25 cellular contexts compared by ENCODE assay signal in the genomic region with DNA sequence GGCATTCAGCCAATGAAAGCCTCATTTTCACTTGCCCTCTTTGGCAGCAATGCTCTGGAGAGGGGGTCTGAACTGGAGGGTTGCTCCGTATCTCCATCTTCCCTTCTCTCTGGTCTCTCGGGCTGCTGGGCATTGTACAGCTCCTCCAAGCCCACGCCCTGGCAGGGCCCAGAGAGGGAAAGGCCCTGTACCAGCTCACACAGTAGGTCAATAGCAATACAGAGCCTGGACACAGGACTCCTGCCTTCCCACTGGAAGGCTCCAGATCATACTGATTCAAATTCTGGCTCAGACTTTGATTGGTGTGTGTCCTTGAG. TPM values are rescaled to one million over a fixed set of nuclear protein-coding genes. Genes with fewer than 3 reads are reported as not detected.
A peak's percentile ranks its signal among the peaks of the same experiment; 100 is the strongest.
DNase-seq lines count a peak whose midpoint lies in the region; ATAC-seq and TF ChIP-seq lines count a peak whose summit lies in the region.
"Had no signal": no experiment of that assay in that cellular context is flagged by ENCODE, and none has a peak within 500 bp of the region (broad histone marks: within the 10 kb centered on the region; RNA-seq: fewer than 3 reads in every experiment).

No MANE protein-coding gene starts in this region.

- no peak overlapping the region for H4K91ac ChIP-seq in mesenchymal stem cell (ENCODE audit: low read length)

- 45 to 57% methylated on average over 3 of the region's 3 CpGs for WGBS in heart right ventricle, 2 donors
- 94% methylated on average over 3 of the region's 3 CpGs for WGBS in mesenchymal stem cell

- H2AFZ ChIP-seq in mesenchymal stem cell (ENCODE audit: low read depth, low read length), result no peak overlapping the region
- H2AFZ ChIP-seq: GM23338, PC-9 had no signal

- CTCF ChIA-PET in Panc1 (lab: Charles Lee), result interaction anchor here (1.4 kb wide), 1 partner anchor 10 kb away, joined by 3 read pairs; no protein-coding TSS in a partner anchor

- no peak overlapping the region for H4K8ac ChIP-seq in mesenchymal stem cell (ENCODE audit: low read length)

- intact Hi-C loops in heart right ventricle (cut with DNase I) (no loop called here), Right ventricle myocardium inferior (cut with DNase I) (no loop called here), Panc1 (cut with micrococcal nuclease; ENCODE audit: unreplicated experiment) (no loop called here)

- POLR2A ChIA-PET in Panc1 (lab: Charles Lee), result no interaction called here

- H3K4me1 ChIP-seq in heart right ventricle (peaks cover 0 to 55% (median 26%) of the 10 kb centered on the region in 9 donors), Panc1 (ENCODE audit: control insufficient read depth, insufficient read depth, low read length) (peaks cover 30% of the 10 kb centered on the region), mesenchymal stem cell (ENCODE audit: control insufficient read depth, insufficient read depth, low read depth, low read length) (peaks cover 22% of the 10 kb centered on the region), thoracic aorta (ENCODE audit: control insufficient read depth in 1 of 2, low read depth in 2 of 2) (peaks cover 35 to 80% of the 10 kb centered on the region in 2 donors)

- no peak for DNase-seq in heart right ventricle
- no peak for DNase-seq in Right ventricle myocardium inferior (ENCODE audit: missing footprints)
- no peak for DNase-seq in Panc1 (ENCODE audit: low read depth, low spot score)
- no peak for DNase-seq in mesenchymal stem cell
- DNase-seq in thoracic aorta (ENCODE audit: low spot score), result no peak
- DNase-seq in effector CD4-positive, alpha-beta T cell, result no peak
- DNase-seq: 8988T; AML-193; C1 segment of cervical spinal cord; CD8-positive, alpha-beta T cell; DND-41; HCEC 1CT; Karpas-422; MV-4-11; NCI-H1417; NCI-H187; NCI-H526 treated with DMSO at 0.1 percent for 48 hours; PC-9; SJCRH30 had no signal

- H3K36me3 ChIP-seq in heart right ventricle (peaks cover 0 to 1% (median 0%) of the 10 kb centered on the region in 9 donors), Panc1 (ENCODE audit: control insufficient read depth, insufficient read depth, low read length) (no peaks in the 10 kb centered on the region), mesenchymal stem cell (ENCODE audit: control insufficient read depth in 1 of 2, insufficient read depth in 2 of 2, low read depth in 1 of 2, low read length in 2 of 2) (peaks cover 0 to 6% of the 10 kb centered on the region in 2 experiments), thoracic aorta (peaks cover 6% of the 10 kb centered on the region)

- no peak overlapping the region for H2AK5ac ChIP-seq in mesenchymal stem cell (ENCODE audit: low read length, severe bottlenecking)

- H3K79me1 ChIP-seq in mesenchymal stem cell (replicated peaks; ENCODE audit: low read length, poor library complexity, severe bottlenecking), result no peaks in the 10 kb centered on the region

- peak overlapping the region in 1 of 2 experiments; percentile 18 for H3K18ac ChIP-seq in mesenchymal stem cell (ENCODE audit: low read depth in 1 of 2, low read length in 2 of 2)

- H3K27ac ChIP-seq in heart right ventricle (peak overlapping the region in 6 of 10 donors; percentile 6 to 93 (median 60)), Panc1 (ENCODE audit: low read length) (peak overlapping the region; percentile 39; the same call in 1 of the 2 replicates), mesenchymal stem cell (ENCODE audit: low read length, poor library complexity, severe bottlenecking) (no peak overlapping the region), thoracic aorta (peak overlapping the region; percentile 96 to 98)
- H3K27ac ChIP-seq: PC-9, RWPE1, SJCRH30 had no signal

- H3K4me3 ChIP-seq in heart right ventricle (no peak overlapping the region), Panc1 (ENCODE audit: low read depth in 2 of 2, low read length in 2 of 2) (no peak overlapping the region), mesenchymal stem cell (ENCODE audit: insufficient read depth in 1 of 2, low read depth in 1 of 2, low read length in 2 of 2) (no peak overlapping the region), thoracic aorta (no peak overlapping the region)
- H3K4me3 ChIP-seq: GM12878, GM23338, PC-9, SJCRH30 had no signal

- H3K23ac ChIP-seq in mesenchymal stem cell (ENCODE audit: low read length in 2 of 2), result no peak overlapping the region

- no peaks in the 10 kb centered on the region for H3K9me3 ChIP-seq in heart right ventricle
- no peaks in the 10 kb centered on the region for H3K9me3 ChIP-seq in Panc1 (ENCODE audit: control insufficient read depth, insufficient read depth, low read depth, low read length)
- no peaks in the 10 kb centered on the region for H3K9me3 ChIP-seq in mesenchymal stem cell (ENCODE audit: control insufficient read depth, low read length)
- H3K9me3 ChIP-seq in thoracic aorta, result no peaks in the 10 kb centered on the region
- H3K9me3 ChIP-seq: SJCRH30 had no signal

- in situ Hi-C loops in Panc1 (cut with HindIII; ENCODE audit: low pct_unique_long_range_greater_than_20kb, low sequenced_read_pairs), result no loop called here

- H2BK120ac ChIP-seq in mesenchymal stem cell (ENCODE audit: low read depth, low read length), result no peak overlapping the region

- H2BK12ac ChIP-seq in mesenchymal stem cell (ENCODE audit: low read length in 2 of 2), result peak overlapping the region in 1 of 2 experiments; percentile 59

- no peak overlapping the region for H3K4ac ChIP-seq in mesenchymal stem cell (ENCODE audit: low read depth in 1 of 2, low read length in 2 of 2)

- ATAC-seq in heart right ventricle, result no peak
- no peak for ATAC-seq in Right ventricle myocardium inferior
- no peak for ATAC-seq in Panc1
- no peak for ATAC-seq in thoracic aorta (ENCODE audit: insufficient number of reproducible peaks, low FRiP score, low read depth)
- ATAC-seq in GM21390 (IDR thresholded peaks at IDR 0.05; ENCODE audit: unreplicated experiment), result no peak
- ATAC-seq in HG02973 (IDR thresholded peaks at IDR 0.05; ENCODE audit: unreplicated experiment), result no peak
- ATAC-seq: CD8-positive, alpha-beta T cell; GM12878; GM23338 had no signal

- H2BK5ac ChIP-seq in mesenchymal stem cell (ENCODE audit: low read depth, low read length, poor library complexity, severe bottlenecking), result no peak overlapping the region

- no peak overlapping the region for H3K9ac ChIP-seq in mesenchymal stem cell (ENCODE audit: low read length)

- H3K27me3 ChIP-seq in heart right ventricle (no peaks in the 10 kb centered on the region), Panc1 (ENCODE audit: control insufficient read depth, insufficient read depth, low read length) (no peaks in the 10 kb centered on the region), mesenchymal stem cell (ENCODE audit: control insufficient read depth in 1 of 2, insufficient read depth in 1 of 2, low read length in 2 of 2) (no peaks in the 10 kb centered on the region), thoracic aorta (replicated peaks; ENCODE audit: insufficient read depth) (no peaks in the 10 kb centered on the region)
- H3K27me3 ChIP-seq: SJCRH30 had no signal

- no peak overlapping the region for H3K14ac ChIP-seq in mesenchymal stem cell (ENCODE audit: low read length in 2 of 2)

- TF ChIP-seq CTCF in heart right ventricle (IDR thresholded peaks at IDR 0.05) (no peak), Panc1 (IDR thresholded peaks at IDR 0.05) (no peak), thoracic aorta (IDR thresholded peaks at IDR 0.05) (no peak)

- H2BK15ac ChIP-seq in mesenchymal stem cell (ENCODE audit: low read depth, poor library complexity, severe bottlenecking), result peak overlapping the region; percentile 21

- no TSS peak for BruUV-seq in Panc1 (replicated peaks; lab: Mats Ljungman, UMichigan)

- H3K4me2 ChIP-seq in mesenchymal stem cell (ENCODE audit: low read length, poor library complexity, severe bottlenecking), result no peak overlapping the region
- H3K4me2 ChIP-seq: GM23338, PC-9 had no signal

RNA-seq across cellular contexts. Expression of a gene that starts 6.6 kb away (rescaled TPM):
- total RNA-seq in heart right ventricle (100 to 1,000 TPM; 112 to 301 (median 137) TPM), Right ventricle myocardium inferior (265 TPM), Panc1 (2021; ENCODE audit: unreplicated experiment) (1.5 TPM), thoracic aorta (100 to 1,000 TPM in 1 of 2 donors, 10 to 100 TPM in 1; 73.2 to 112 TPM)
- polyA plus RNA-seq in heart right ventricle, result 100 to 1,000 TPM; 300 to 410 TPM
- 1.6 TPM for polyA plus RNA-seq in Panc1 (2012; ENCODE audit: insufficient read length)
- polyA plus RNA-seq in mesenchymal stem cell (2013, experiment 1 of 2), result 2.4 TPM
- polyA plus RNA-seq in mesenchymal stem cell (2013, experiment 2 of 2), result 2.5 TPM
- total RNA-seq: CD8-positive, alpha-beta T cell had no signal
- polyA plus RNA-seq: GM12878, IgD-negative memory B cell had no signal

RNA-seq across cellular contexts. Expression of a gene that starts 22.2 kb away (rescaled TPM):
- total RNA-seq in heart right ventricle (10 to 100 TPM; 13.8 to 26.6 (median 21.9) TPM), Right ventricle myocardium inferior (16.2 TPM), Panc1 (2021; ENCODE audit: unreplicated experiment) (30.5 TPM), thoracic aorta (10 to 100 TPM; 24.9 to 25.3 TPM)
- polyA plus RNA-seq in heart right ventricle, result 10 to 100 TPM; 18.1 to 43.5 TPM
- polyA plus RNA-seq in Panc1 (2012; ENCODE audit: insufficient read length), result 32.9 TPM
- polyA plus RNA-seq in mesenchymal stem cell (2013, experiment 1 of 2), result 40.9 TPM
- polyA plus RNA-seq in mesenchymal stem cell (2013, experiment 2 of 2), result 41.2 TPM

RNA-seq across cellular contexts. Expression of a gene that starts 23.1 kb away (rescaled TPM):
- 10 to 100 TPM; 13.3 to 25.8 (median 16.9) TPM for total RNA-seq in heart right ventricle
- polyA plus RNA-seq in heart right ventricle, result 10 to 100 TPM; 24.4 to 34.9 TPM
- 20.1 TPM for total RNA-seq in Right ventricle myocardium inferior
- total RNA-seq in Panc1 (2021; ENCODE audit: unreplicated experiment), result 46.6 TPM
- 52.3 TPM for polyA plus RNA-seq in Panc1 (2012; ENCODE audit: insufficient read length)
- 26.7 TPM for polyA plus RNA-seq in mesenchymal stem cell (2013, experiment 1 of 2)
- polyA plus RNA-seq in mesenchymal stem cell (2013, experiment 2 of 2), result 27.9 TPM
- total RNA-seq in thoracic aorta, result 10 to 100 TPM; 17.6 to 38.1 TPM

RNA-seq across cellular contexts. Expression of a gene that starts 53.4 kb away (rescaled TPM):
- total RNA-seq in heart right ventricle, result 10 to 100 TPM; 27.6 to 49.6 (median 36.0) TPM
- polyA plus RNA-seq in heart right ventricle, result 10 to 100 TPM; 22.7 to 73.1 TPM
- 41.6 TPM for total RNA-seq in Right ventricle myocardium inferior
- total RNA-seq in Panc1 (2021; ENCODE audit: unreplicated experiment), result 33.5 TPM
- polyA plus RNA-seq in Panc1 (2012; ENCODE audit: insufficient read length), result 14.9 TPM
- 26.3 TPM for polyA plus RNA-seq in mesenchymal stem cell (2013, experiment 1 of 2)
- 26.7 TPM for polyA plus RNA-seq in mesenchymal stem cell (2013, experiment 2 of 2)
- 10 to 100 TPM; 21.9 to 22.9 TPM for total RNA-seq in thoracic aorta

RNA-seq across cellular contexts. Expression of a gene that starts 53.7 kb away (rescaled TPM):
- 100 to 1,000 TPM; 152 to 192 (median 181) TPM for total RNA-seq in heart right ventricle
- polyA plus RNA-seq in heart right ventricle, result 100 to 1,000 TPM; 103 to 185 TPM
- 172 TPM for total RNA-seq in Right ventricle myocardium inferior
- total RNA-seq in Panc1 (2021; ENCODE audit: unreplicated experiment), result 287 TPM
- 246 TPM for polyA plus RNA-seq in Panc1 (2012; ENCODE audit: insufficient read length)
- 156 TPM for polyA plus RNA-seq in mesenchymal stem cell (2013, experiment 1 of 2)
- 159 TPM for polyA plus RNA-seq in mesenchymal stem cell (2013, experiment 2 of 2)
- 100 to 1,000 TPM; 126 to 131 TPM for total RNA-seq in thoracic aorta

Comparison
In these comparisons a context has a peak if more than half of its experiments do, and no peak if none do; other contexts are left out.
1. RNA of a gene that starts 6.6 kb away (total RNA-seq): 265 TPM in Right ventricle myocardium inferior (single experiment), 112 to 301 TPM in heart right ventricle and 73.2 to 112 TPM in thoracic aorta; 1.5 TPM in Panc1 (single experiment); every median in the first group is over 10 times any median in the second.